10 cellular contexts compared by ENCODE assay signal in the genomic region with DNA sequence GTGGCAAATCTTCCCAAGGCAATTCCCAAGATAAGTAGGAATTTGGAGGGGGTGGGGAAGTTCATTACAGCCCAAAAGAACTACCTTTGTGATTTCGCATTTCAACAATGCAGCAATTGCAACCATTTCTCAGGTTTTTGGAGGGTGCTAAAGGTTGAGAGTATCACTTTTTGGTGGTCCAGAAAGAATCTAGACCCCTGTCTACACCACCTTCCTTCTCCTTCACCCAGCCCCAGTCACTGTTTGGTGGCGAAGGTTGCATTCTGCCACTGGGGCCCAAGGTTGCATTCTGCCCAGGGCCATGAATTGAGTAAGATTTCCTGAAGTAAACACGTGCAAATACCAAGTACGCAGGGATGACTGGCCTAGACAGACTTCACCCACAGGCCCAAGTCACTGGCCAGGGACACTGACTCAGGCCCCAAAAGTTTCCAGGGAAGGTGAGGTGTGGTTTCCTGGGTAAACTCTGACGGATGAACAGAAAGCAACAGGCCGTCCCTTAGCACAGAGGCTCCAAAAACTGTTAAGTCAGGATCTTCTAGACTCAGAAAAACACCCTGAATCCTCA. TPM values are rescaled to one million over a fixed set of nuclear protein-coding genes. Genes with fewer than 3 reads are reported as not detected.
DNase-seq lines count a peak whose midpoint lies in the region; ATAC-seq and TF ChIP-seq lines count a peak whose summit lies in the region.
"Had no signal": no experiment of that assay in that cellular context is flagged by ENCODE, and none has a peak within 500 bp of the region (broad histone marks: within the 10 kb centered on the region; RNA-seq: fewer than 3 reads in every experiment).

No MANE protein-coding gene starts in this region.

- no peaks in the 10 kb centered on the region for H3K27me3 ChIP-seq in tibial artery
- H3K27me3 ChIP-seq: BLaER1 treated with 17β-estradiol and CSF1 and Interleukin-3, amounts not matched to agents 10 nM and 100 nM had no signal

- H3K9me3 ChIP-seq in SK-N-MC (ENCODE audit: low read depth, low read length) = no peaks in the 10 kb centered on the region
- H3K9me3 ChIP-seq in tibial artery = no peaks in the 10 kb centered on the region
- H3K9me3 ChIP-seq: BLaER1 treated with 17β-estradiol and CSF1 and Interleukin-3, amounts not matched to agents 10 nM and 100 nM had no signal

- DNase-seq in activated T-cell treated with anti-CD3 and anti-CD28 coated beads, Interleukin-2, amount 50 U/mL, for 72 hours = peak; percentile 16 to 39
- DNase-seq in activated T-cell treated with anti-CD3 and anti-CD28 coated beads for 4 hours = no peak
- no peak for DNase-seq in SK-N-MC (ENCODE audit: low read depth, low spot score)
- DNase-seq in fibroblast of mammary gland (ENCODE audit: low read depth) = peak; percentile 89
- peak; percentile 23 to 73 for DNase-seq in tibial artery
- DNase-seq in T-helper 9 cell = no peak
- DNase-seq in activated naive CD8-positive, alpha-beta T cell treated with anti-CD3 and anti-CD28 coated beads, Interleukin-2, amount 50 U/mL, for 24 hours = no peak
- DNase-seq: hypothalamus had no signal

- TF ChIP-seq CTCF in fibroblast of mammary gland (conservative IDR thresholded peaks at IDR 0.05; ENCODE audit: control insufficient read depth, insufficient read depth, low read depth, low read length) (no peak), tibial artery (IDR thresholded peaks at IDR 0.05) (no peak)

- H3K4me3 Mint-ChIP-seq in activated T-cell treated with anti-CD3 and anti-CD28 coated beads, Interleukin-2, amount 50 U/mL, for 72 hours = peak overlapping the region in 1 of 2 donors; percentile 70
- no peak overlapping the region for H3K4me3 Mint-ChIP-seq in activated naive CD8-positive, alpha-beta T cell treated with anti-CD3 and anti-CD28 coated beads, Interleukin-2, amount 50 U/mL, for 24 hours

- intact Hi-C loops in tibial artery (cut with DNase I; ENCODE audit: low total_unique reads) = no loop called here

- H3K9ac ChIP-seq in SK-N-MC (ENCODE audit: insufficient read length) = no peak overlapping the region
- H3K9ac ChIP-seq: BLaER1 treated with 17β-estradiol and CSF1 and Interleukin-3, amounts not matched to agents 10 nM and 100 nM had no signal

- no peak overlapping the region for H3K27ac Mint-ChIP-seq in activated T-cell treated with anti-CD3 and anti-CD28 coated beads, Interleukin-2, amount 50 U/mL, for 72 hours
- H3K27ac Mint-ChIP-seq in activated naive CD8-positive, alpha-beta T cell treated with anti-CD3 and anti-CD28 coated beads, Interleukin-2, amount 50 U/mL, for 24 hours = no peak overlapping the region

- ATAC-seq in activated T-cell treated with anti-CD3 and anti-CD28 coated beads, Interleukin-2, amount 50 U/mL, for 72 hours (replicated peaks in 1 of 2) = peak; percentile 54 to 70
- ATAC-seq in HG03521 (IDR thresholded peaks at IDR 0.05; ENCODE audit: unreplicated experiment) = no peak
- ATAC-seq in activated naive CD8-positive, alpha-beta T cell treated with anti-CD3 and anti-CD28 coated beads, Interleukin-2, amount 50 U/mL, for 24 hours = no peak

- H3K27ac ChIP-seq in SK-N-MC (0 out of 2 replicates have a peak overlapping the region, but pooled peaks have one; percentile 36), tibial artery (peak overlapping the region; percentile 57 to 73)
- H3K27ac ChIP-seq: BLaER1 treated with 17β-estradiol and CSF1 and Interleukin-3, amounts not matched to agents 10 nM and 100 nM had no signal

- no peaks in the 10 kb centered on the region for H3K36me3 Mint-ChIP-seq in activated T-cell treated with anti-CD3 and anti-CD28 coated beads, Interleukin-2, amount 50 U/mL, for 72 hours (ENCODE audit: insufficient read depth in 2 of 2)
- H3K36me3 Mint-ChIP-seq in activated naive CD8-positive, alpha-beta T cell treated with anti-CD3 and anti-CD28 coated beads, Interleukin-2, amount 50 U/mL, for 24 hours (ENCODE audit: low read depth) = no peaks in the 10 kb centered on the region

- peaks cover 0 to 57% (median 45%) of the 10 kb centered on the region in 4 donors for H3K4me1 ChIP-seq in tibial artery

- H3K4me1 Mint-ChIP-seq in activated T-cell treated with anti-CD3 and anti-CD28 coated beads, Interleukin-2, amount 50 U/mL, for 72 hours (ENCODE audit: low read depth) = peaks cover 18% of the 10 kb centered on the region
- no peaks in the 10 kb centered on the region for H3K4me1 Mint-ChIP-seq in activated naive CD8-positive, alpha-beta T cell treated with anti-CD3 and anti-CD28 coated beads, Interleukin-2, amount 50 U/mL, for 24 hours

- no peaks in the 10 kb centered on the region for H3K36me3 ChIP-seq in SK-N-MC (ENCODE audit: insufficient read depth, low read length)
- H3K36me3 ChIP-seq in tibial artery = no peaks in the 10 kb centered on the region
- H3K36me3 ChIP-seq: BLaER1 treated with 17β-estradiol and CSF1 and Interleukin-3, amounts not matched to agents 10 nM and 100 nM had no signal

- H3K4me3 ChIP-seq in SK-N-MC = no peak overlapping the region
- H3K4me3 ChIP-seq in fibroblast of mammary gland (ENCODE audit: control insufficient read depth, low read depth, low read length) = no peak overlapping the region
- H3K4me3 ChIP-seq in tibial artery = no peak overlapping the region
- H3K4me3 ChIP-seq: BLaER1 treated with 17β-estradiol and CSF1 and Interleukin-3, amounts not matched to agents 10 nM and 100 nM had no signal

- peaks cover 33% of the 10 kb centered on the region for H3K27me3 Mint-ChIP-seq in activated T-cell treated with anti-CD3 and anti-CD28 coated beads, Interleukin-2, amount 50 U/mL, for 72 hours (ENCODE audit: low read depth)
- peaks cover 4% of the 10 kb centered on the region for H3K27me3 Mint-ChIP-seq in activated naive CD8-positive, alpha-beta T cell treated with anti-CD3 and anti-CD28 coated beads, Interleukin-2, amount 50 U/mL, for 24 hours

- H3K9me3 Mint-ChIP-seq in activated T-cell treated with anti-CD3 and anti-CD28 coated beads, Interleukin-2, amount 50 U/mL, for 72 hours = no peaks in the 10 kb centered on the region
- no peaks in the 10 kb centered on the region for H3K9me3 Mint-ChIP-seq in activated naive CD8-positive, alpha-beta T cell treated with anti-CD3 and anti-CD28 coated beads, Interleukin-2, amount 50 U/mL, for 24 hours

RNA-seq across cellular contexts. Expression of gene PDE6A, which starts 5.7 kb away (rescaled TPM):
- under 1 TPM in 1 of 2 donors, not detected in 1; 0.05 TPM for total RNA-seq in activated T-cell treated with anti-CD3 and anti-CD28 coated beads, Interleukin-2, amount 50 U/mL, for 72 hours

RNA-seq across cellular contexts. Expression of gene SLC26A2, which starts 21.7 kb away (rescaled TPM):
- 1 to 10 TPM; 7.5 to 8.0 TPM for total RNA-seq in activated T-cell treated with anti-CD3 and anti-CD28 coated beads, Interleukin-2, amount 50 U/mL, for 72 hours

Comparison
In these comparisons a context has a peak if more than half of its experiments do, and no peak if none do; other contexts are left out.
1. DNase-seq: peak in activated T-cell treated with anti-CD3 and anti-CD28 coated beads, Interleukin-2, amount 50 U/mL, for 72 hours (2 of 2), fibroblast of mammary gland (single experiment) and tibial artery (2 of 2); none in activated T-cell treated with anti-CD3 and anti-CD28 coated beads for 4 hours (single experiment), SK-N-MC (single experiment), T-helper 9 cell (single experiment) and activated naive CD8-positive, alpha-beta T cell treated with anti-CD3 and anti-CD28 coated beads, Interleukin-2, amount 50 U/mL, for 24 hours (single experiment).
2. ATAC-seq: peak in activated T-cell treated with anti-CD3 and anti-CD28 coated beads, Interleukin-2, amount 50 U/mL, for 72 hours (2 of 2); none in HG03521 (single experiment) and activated naive CD8-positive, alpha-beta T cell treated with anti-CD3 and anti-CD28 coated beads, Interleukin-2, amount 50 U/mL, for 24 hours (single experiment).